15 cellular contexts compared by ENCODE assay signal in genomic region chr5:73663860-73664240, GRCh38. TPM values are rescaled to one million over a fixed set of nuclear protein-coding genes. Genes with fewer than 3 reads are reported as not detected.
DNase-seq lines count a peak whose midpoint lies in the region; ATAC-seq and TF ChIP-seq lines count a peak whose summit lies in the region.
"Had no signal": no experiment of that assay in that cellular context is flagged by ENCODE, and none has a peak within 500 bp of the region (broad histone marks: within the 10 kb centered on the region; RNA-seq: fewer than 3 reads in every experiment).

No MANE protein-coding gene starts in this region.

- ATAC-seq in GM21447 (IDR thresholded peaks at IDR 0.05; ENCODE audit: unreplicated experiment), result peak; percentile 64
- peak; percentile 55 for ATAC-seq in HG03095 (IDR thresholded peaks at IDR 0.05; ENCODE audit: unreplicated experiment)
- ATAC-seq in GM19023 (IDR thresholded peaks at IDR 0.05; ENCODE audit: unreplicated experiment), result no peak
- ATAC-seq in GM21528 (IDR thresholded peaks at IDR 0.05; ENCODE audit: low FRiP score, unreplicated experiment), result no peak
- ATAC-seq: K562; stimulated activated effector memory CD8-positive, alpha-beta T cell treated with anti-CD3 and anti-CD28 coated beads, Interleukin-12 subunit alpha, Interleukin-12 subunit beta, amount 100 ng/mL, for 72 hours had no signal

- TF ChIP-seq CTCF in GM10266 (IDR thresholded peaks at IDR 0.05; ENCODE audit: control insufficient read depth, insufficient read depth, low read depth, missing control alignments), result no peak

- DNase-seq in GM10266 (ENCODE audit: extremely low spot score) (peak; percentile 12), kidney glomerular epithelial cell (lab: John Stamatoyannopoulos, UW) (peak; percentile 21), NCI-H446 (lab: John Stamatoyannopoulos, UW) (no peak), ureter (ENCODE audit: low spot score) (no peak)
- DNase-seq: GOT3; NCI-H1694; SHP77; stimulated activated CD4-positive, alpha-beta T cell treated with anti-CD3 and anti-CD28 coated beads, Interleukin-2, amount 100 ng/mL, for 24 hours; WERI-Rb-1 had no signal

RNA-seq across cellular contexts. Expression of gene ARHGEF28, which starts 37.9 kb away (rescaled TPM):
- 34.5 TPM for total RNA-seq in ureter

Comparison
In these comparisons a context has a peak if more than half of its experiments do, and no peak if none do; other contexts are left out.
1. DNase-seq: peak in GM10266 (single experiment) and kidney glomerular epithelial cell (single experiment); none in NCI-H446 (0 of 2) and ureter (single experiment).
2. ATAC-seq: peak in GM21447 (single experiment) and HG03095 (single experiment); none in GM19023 (single experiment) and GM21528 (single experiment).